6 cellular contexts compared by ENCODE assay signal in genomic region chr7:141737118-141737835, GRCh38. TPM values are rescaled to one million over a fixed set of nuclear protein-coding genes. Genes with fewer than 3 reads are reported as not detected.
DNase-seq lines count a peak whose midpoint lies in the region; ATAC-seq, FAIRE-seq and TF ChIP-seq lines count a peak whose summit lies in the region.

No MANE protein-coding gene starts in this region.

- H3K36me3 ChIP-seq in adipocyte (ENCODE audit: control insufficient read depth, insufficient read depth, low read length, severe bottlenecking) (peaks cover 24% of the 10 kb centered on the region), mucosa of descending colon (ENCODE audit: low read depth) (no peaks in the 10 kb centered on the region)

- CTCF ChIA-PET in AG04449 (lab: Yijun Ruan, JAX): interaction anchor here (0.7 to 5.3 kb wide), 22 partner anchors 9 to 722 kb away, joined by 3 to 43 read pairs (median 6); partner anchors contain the start of genes DENND11 and MRPS33

- in situ Hi-C loops in KBM-7 (cut with MboI; ENCODE audit: low pct_unique_long_range_greater_than_20kb, low sequenced_read_pairs): no loop called here

- H3K4me1 ChIP-seq in adipocyte (ENCODE audit: control insufficient read depth, insufficient read depth, low read length): peaks cover 17% of the 10 kb centered on the region
- peaks cover 7% of the 10 kb centered on the region for H3K4me1 ChIP-seq in mucosa of descending colon (ENCODE audit: low read depth)

- DNase-seq in AG04449 (ENCODE audit: low read depth, low spot score) (no peak), KBM-7 (peak; percentile 28), adipocyte (ENCODE audit: low read depth) (no peak), mucosa of descending colon (peak; percentile 38 to 53 (median 39)), D721Med (ENCODE audit: insufficient read length, low spot score) (no peak), mucosa of gallbladder (ENCODE audit: low spot score) (no peak)

- no peaks in the 10 kb centered on the region for H3K27me3 ChIP-seq in adipocyte (replicated peaks; ENCODE audit: control insufficient read depth, insufficient read depth, low read length)

- H3K4me3 ChIP-seq in AG04449 (ENCODE audit: low read depth, low read length) (peak overlapping the region; percentile 67), adipocyte (ENCODE audit: low read length) (peak overlapping the region; percentile 99), mucosa of descending colon (peak overlapping the region; percentile 39)

- ATAC-seq in mucosa of descending colon: peak; percentile 60

- H3K9me3 ChIP-seq in adipocyte (ENCODE audit: control insufficient read depth, low read length): no peaks in the 10 kb centered on the region
- no peaks in the 10 kb centered on the region for H3K9me3 ChIP-seq in mucosa of descending colon

- no peak for FAIRE-seq in D721Med (lab: Jason Lieb, UNC)

- intact Hi-C loops in mucosa of descending colon (cut with DNase I, micrococcal nuclease): loop anchor here in 1 of 2 donors (5.0 kb wide), 1 partner anchor 35 kb away; the partner anchor contains the start of gene DENND11

- TF ChIP-seq CTCF in AG04449 (IDR thresholded peaks at IDR 0.05; ENCODE audit: insufficient read depth, low read length, missing control alignments) (no peak), mucosa of descending colon (IDR thresholded peaks at IDR 0.05) (no peak), D721Med (IDR thresholded peaks at IDR 0.05; ENCODE audit: insufficient read depth, missing control alignments) (no peak)

- POLR2A ChIA-PET in AG04449 (lab: Yijun Ruan, JAX): no interaction called here

- H3K9ac ChIP-seq in adipocyte (ENCODE audit: low read length): peak overlapping the region; percentile 93

RNA-seq across cellular contexts. Expression of gene SSBP1, which starts 0.9 kb away (rescaled TPM):
- 10 to 100 TPM; 67.3 to 96.4 (median 81.6) TPM for total RNA-seq in mucosa of descending colon
- 67.9 TPM for total RNA-seq in mucosa of gallbladder

RNA-seq across cellular contexts. Expression of gene TAS2R3, which starts 26.6 kb away (rescaled TPM):
- total RNA-seq in mucosa of descending colon (1 to 10 TPM; 1.8 to 3.0 (median 2.7) TPM), mucosa of gallbladder (1.5 TPM)

RNA-seq across cellular contexts. Expression of gene WEE2, which starts 29.1 kb away (rescaled TPM):
- not detected for total RNA-seq in mucosa of descending colon
- total RNA-seq in mucosa of gallbladder: not detected

RNA-seq across cellular contexts. Expression of gene DENND11, which starts 35.3 kb away (rescaled TPM):
- total RNA-seq in mucosa of descending colon: 10 to 100 TPM; 25.6 to 38.1 (median 28.0) TPM
- 23.0 TPM for total RNA-seq in mucosa of gallbladder

RNA-seq across cellular contexts. Expression of gene TAS2R4, which starts 39.2 kb away (rescaled TPM):
- total RNA-seq in mucosa of descending colon (1 to 10 TPM; 1.1 to 2.3 (median 2.1) TPM), mucosa of gallbladder (1.0 TPM)

Comparison
In these comparisons a context has a peak if more than half of its experiments do, and no peak if none do; other contexts are left out.
1. DNase-seq: peak in KBM-7 (single experiment) and mucosa of descending colon (3 of 3); none in AG04449 (single experiment), adipocyte (single experiment), D721Med (single experiment) and mucosa of gallbladder (single experiment).
2. H3K4me3 ChIP-seq: peak in every context shown above with its lines; median percentile 99 in adipocyte; 67 in AG04449; 39 in mucosa of descending colon.